Comparison of ENCODE assay signal across 11 cellular contexts in the genomic region with DNA sequence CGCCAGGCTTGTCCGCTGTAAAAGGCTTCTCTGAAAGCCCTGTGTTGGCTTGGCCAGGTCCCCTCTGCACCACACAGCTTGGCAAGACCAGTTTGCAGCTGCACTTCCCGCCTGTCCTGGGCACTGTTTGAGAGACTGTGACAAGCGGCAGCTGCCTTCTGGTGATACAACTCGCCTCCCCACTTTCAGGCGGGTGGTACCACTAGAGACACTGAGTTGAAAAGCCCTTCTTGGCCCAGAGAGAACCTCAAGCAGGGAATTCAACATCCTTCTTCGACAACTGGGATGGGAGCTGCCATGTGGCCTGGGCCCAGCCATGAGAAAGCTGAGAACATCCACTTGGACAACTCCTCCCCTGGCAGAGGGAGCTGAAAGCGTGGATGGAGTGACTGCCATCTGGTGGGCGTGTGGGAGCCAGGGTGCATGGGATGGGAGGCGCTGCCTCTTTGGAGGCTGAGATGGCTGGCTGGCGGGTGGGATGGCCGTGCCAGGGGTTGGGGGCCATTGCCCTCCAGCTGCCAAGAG.
DNase-seq lines count a peak whose midpoint lies in the region; ATAC-seq, FAIRE-seq and TF ChIP-seq lines count a peak whose summit lies in the region.
"Had no signal": no experiment of that assay in that cellular context is flagged by ENCODE, and none has a peak within 500 bp of the region (broad histone marks: within the 10 kb centered on the region; RNA-seq: fewer than 3 reads in every experiment).

No MANE protein-coding gene starts in this region.

- intact Hi-C loops in HepG2 (cut with micrococcal nuclease; ENCODE audit: unreplicated experiment) (loop anchor here (1.0 kb wide), 1 partner anchor 56 kb away; no protein-coding TSS in a partner anchor), right lobe of liver (cut with DNase I) (no loop called here), dorsolateral prefrontal cortex (cut with DNase I) (loop anchor here in 1 of 2 donors (5.0 kb wide), 1 partner anchor 58 kb away; no protein-coding TSS in a partner anchor)

- H3K4me1 ChIP-seq in HepG2 (ENCODE audit: insufficient read depth, low read length) = no peaks in the 10 kb centered on the region
- no peaks in the 10 kb centered on the region for H3K4me1 ChIP-seq in right lobe of liver

- no peak overlapping the region for H3K27ac Mint-ChIP-seq in activated naive CD8-positive, alpha-beta T cell treated with anti-CD3 and anti-CD28 coated beads, Interleukin-2, amount 50 U/mL, for 24 hours

- H3K9me3 Mint-ChIP-seq in activated naive CD8-positive, alpha-beta T cell treated with anti-CD3 and anti-CD28 coated beads, Interleukin-2, amount 50 U/mL, for 24 hours = no peaks in the 10 kb centered on the region
- H3K9me3 Mint-ChIP-seq: CD4-positive, CD25-positive, alpha-beta regulatory T cell had no signal

- POLR2A ChIA-PET in HepG2 (lab: Yijun Ruan, JAX) = no interaction called here

- no peaks in the 10 kb centered on the region for H4K20me1 ChIP-seq in HepG2 (ENCODE audit: insufficient read depth, low read length)

- BruUV-seq in HepG2 (replicated peaks; lab: Mats Ljungman, UMichigan) = no TSS peak

- H3K36me3 Mint-ChIP-seq in activated naive CD8-positive, alpha-beta T cell treated with anti-CD3 and anti-CD28 coated beads, Interleukin-2, amount 50 U/mL, for 24 hours (ENCODE audit: low read depth) = no peaks in the 10 kb centered on the region

- TF ChIP-seq EP300 in HepG2 (IDR thresholded peaks at IDR 0.05; ENCODE audit: low read depth in 2 of 2, low read length in 2 of 2) (no peak), HepG2 (CRISPR knock-in tag; IDR thresholded peaks at IDR 0.05; ENCODE audit: borderline replicate concordance) (no peak)

- WGBS in HepG2 (ENCODE audit: low lambda C conversion rate) = 37% methylated on average over 11 of the region's 12 CpGs
- WGBS in right lobe of liver (ENCODE audit: insufficient coverage, low coverage, low lambda C conversion rate, missing lambda C conversion rate) = 95% methylated on average over 4 of the region's 12 CpGs

- no peaks in the 10 kb centered on the region for H3K79me2 ChIP-seq in HepG2 (ENCODE audit: insufficient read depth, low read length)

- in situ Hi-C loops in HepG2 (cut with HindIII; ENCODE audit: extremely low pct_ligation_motif_present, low pct_unique_long_range_greater_than_20kb) = no loop called here

- TF ChIP-seq POLR2A in HepG2 (IDR thresholded peaks at IDR 0.05; ENCODE audit: insufficient read depth in 1 of 2, low read depth in 2 of 2, low read length in 2 of 2) = no peak
- no peak for TF ChIP-seq POLR2A in right lobe of liver (IDR thresholded peaks at IDR 0.05)
- TF ChIP-seq POLR2A in GM18505 (IDR thresholded peaks at IDR 0.05; ENCODE audit: borderline replicate concordance, extremely low read depth, insufficient read depth, insufficient read length) = no peak

- H3K9me3 ChIP-seq in HepG2 (ENCODE audit: low read length) (no peaks in the 10 kb centered on the region), right lobe of liver (no peaks in the 10 kb centered on the region)

- H3K9ac ChIP-seq in HepG2 (ENCODE audit: insufficient read depth, low read depth, low read length) = no peak overlapping the region

- H3K27me3 Mint-ChIP-seq in activated naive CD8-positive, alpha-beta T cell treated with anti-CD3 and anti-CD28 coated beads, Interleukin-2, amount 50 U/mL, for 24 hours = no peaks in the 10 kb centered on the region

- H3K4me2 ChIP-seq in HepG2 (ENCODE audit: low read depth, low read length) = no peak overlapping the region

- FAIRE-seq in HepG2 (lab: Jason Lieb, UNC) = peak; percentile 42

- H3K4me3 ChIP-seq in HepG2 (replicated peaks in 1 of 3; ENCODE audit: insufficient read depth in 1 of 3, low read depth in 2 of 3, low read length in 3 of 3) (no peak overlapping the region), right lobe of liver (no peak overlapping the region), dorsolateral prefrontal cortex (peak overlapping the region in 1 of 59 donors; percentile 10)

- H3K27me3 ChIP-seq in HepG2 (ENCODE audit: control insufficient read depth in 1 of 2, insufficient read depth in 2 of 2, low read length in 2 of 2) (no peaks in the 10 kb centered on the region; a peak in 1 of 5 replicates), right lobe of liver (no peaks in the 10 kb centered on the region), dorsolateral prefrontal cortex (no peaks in the 10 kb centered on the region)

- TF ChIP-seq CTCF in HepG2 (CRISPR knock-in tag; IDR thresholded peaks at IDR 0.05) = peak; percentile 68
- TF ChIP-seq CTCF in right lobe of liver (IDR thresholded peaks at IDR 0.05) = no peak
- TF ChIP-seq CTCF in dorsolateral prefrontal cortex (IDR thresholded peaks at IDR 0.05 in 54 of 56, conservative IDR thresholded peaks at IDR 0.05 in 2 of 56; ENCODE audit: low read depth in 1 of 56, partially characterized antibody in 56 of 56) = peak in 52 of 56 donors; percentile 16 to 73 (median 41)

- CTCF ChIA-PET in HepG2 (lab: Yijun Ruan, JAX; ENCODE audit: low intra/inter-chr PET ratio, low total read pairs) = interaction anchor here (1.3 kb wide), 1 partner anchor 57 kb away, joined by 5 read pairs; no protein-coding TSS in a partner anchor

- DNase-seq in HepG2 (ENCODE audit: low spot score) = peak; percentile 33
- no peak for DNase-seq in right lobe of liver
- DNase-seq in NCI-H1436 treated with DMSO at 0.1 percent for 48 hours (lab: John Stamatoyannopoulos, UW) = peak; percentile 2
- DNase-seq in dorsolateral prefrontal cortex = peak in 8 of 10 donors; percentile 31 to 72 (median 64)
- DNase-seq in substantia nigra (lab: John Stamatoyannopoulos, UW) = peak in 35 of 49 donors; percentile 6 to 67 (median 33)
- no peak for DNase-seq in activated naive CD8-positive, alpha-beta T cell treated with anti-CD3 and anti-CD28 coated beads, Interleukin-2, amount 50 U/mL, for 24 hours
- DNase-seq: CD4-positive, CD25-positive, alpha-beta regulatory T cell; foreskin melanocyte; Karpas-422 had no signal

- no peaks in the 10 kb centered on the region for H3K36me3 ChIP-seq in HepG2 (replicated peaks in 1 of 2; ENCODE audit: control insufficient read depth in 1 of 2, insufficient read depth in 2 of 2, low read length in 2 of 2)
- H3K36me3 ChIP-seq in right lobe of liver = no peaks in the 10 kb centered on the region

- no peaks in the 10 kb centered on the region for H3K4me1 Mint-ChIP-seq in activated naive CD8-positive, alpha-beta T cell treated with anti-CD3 and anti-CD28 coated beads, Interleukin-2, amount 50 U/mL, for 24 hours

- no peak overlapping the region for H3K4me3 Mint-ChIP-seq in activated naive CD8-positive, alpha-beta T cell treated with anti-CD3 and anti-CD28 coated beads, Interleukin-2, amount 50 U/mL, for 24 hours
- H3K4me3 Mint-ChIP-seq: CD4-positive, CD25-positive, alpha-beta regulatory T cell had no signal

- H3K27ac ChIP-seq in HepG2 (ENCODE audit: extremely low read length, insufficient read depth, low read length) (no peak overlapping the region), right lobe of liver (no peak overlapping the region), dorsolateral prefrontal cortex (peak overlapping the region in 29 of 59 donors; percentile 6 to 68 (median 34)), substantia nigra (ENCODE audit: low read depth, low read length, poor library complexity, severe bottlenecking) (no peak overlapping the region)

- no peak for TF ChIP-seq RAD21 in HepG2 (CRISPR knock-in tag; IDR thresholded peaks at IDR 0.05)

- no peak overlapping the region for H2AFZ ChIP-seq in HepG2 (ENCODE audit: low read length)

- peak; percentile 94 for ATAC-seq in HepG2
- ATAC-seq in right lobe of liver = no peak
- ATAC-seq in activated naive CD8-positive, alpha-beta T cell treated with anti-CD3 and anti-CD28 coated beads, Interleukin-2, amount 50 U/mL, for 24 hours = no peak
- ATAC-seq in HG02973 (IDR thresholded peaks at IDR 0.05; ENCODE audit: unreplicated experiment) = no peak
- no peak for ATAC-seq in GM18505 (IDR thresholded peaks at IDR 0.05; ENCODE audit: unreplicated experiment)

TF ChIP-seq in HepG2, 621 proteins besides CTCF, POLR2A, EP300 and RAD21 (continues in another document):
- no peak for TF ChIP-seq ZNF605 (CRISPR knock-in tag; IDR thresholded peaks at IDR 0.05)
- TF ChIP-seq MLXIP (CRISPR knock-in tag; IDR thresholded peaks at IDR 0.05; ENCODE audit: borderline replicate concordance) = no peak
- no peak for TF ChIP-seq MIER3 (CRISPR knock-in tag; IDR thresholded peaks at IDR 0.05; ENCODE audit: borderline replicate concordance)

Comparison
In these comparisons a context has a peak if more than half of its experiments do, and no peak if none do; other contexts are left out.
1. DNase-seq: peak in HepG2 (single experiment), NCI-H1436 treated with DMSO at 0.1 percent for 48 hours (single experiment), dorsolateral prefrontal cortex (8 of 10) and substantia nigra (35 of 49); none in right lobe of liver (0 of 3) and activated naive CD8-positive, alpha-beta T cell treated with anti-CD3 and anti-CD28 coated beads, Interleukin-2, amount 50 U/mL, for 24 hours (single experiment).
2. CTCF ChIP-seq: peak in HepG2 (single experiment) and dorsolateral prefrontal cortex (52 of 56); none in right lobe of liver (0 of 4).